In genomic region chr15:31403606-31404005, GRCh38 we compare ENCODE assay signal across 27 cellular contexts.
DNase-seq lines count a peak whose midpoint lies in the region; ATAC-seq, FAIRE-seq and TF ChIP-seq lines count a peak whose summit lies in the region.
"Had no signal": no experiment of that assay in that cellular context is flagged by ENCODE, and none has a peak within 500 bp of the region (broad histone marks: within the 10 kb centered on the region; RNA-seq: fewer than 3 reads in every experiment).

No MANE protein-coding gene starts in this region.

- no peak for TF ChIP-seq POLR2A in body of pancreas (IDR thresholded peaks at IDR 0.05)

- FAIRE-seq in astrocyte (lab: Jason Lieb, UNC) = peak; percentile 20

- H3K27ac ChIP-seq in ACC112 (ENCODE audit: low read depth, low read length) (peak overlapping the region; percentile 95), astrocyte (ENCODE audit: low read depth, low read length) (peak overlapping the region; percentile 25), body of pancreas (no peak overlapping the region)
- H3K27ac ChIP-seq: KMS-11, parathyroid adenoma, sigmoid colon had no signal

- 94% methylated on average over 5 of the region's 5 CpGs for WGBS in body of pancreas, 2 donors

- peak overlapping the region; percentile 15; the same call in 1 of the 2 replicates for H3K4me3 ChIP-seq in ACC112 (ENCODE audit: low read depth, low read length)
- no peak overlapping the region for H3K4me3 ChIP-seq in astrocyte (ENCODE audit: insufficient read depth, low read depth, low read length)
- H3K4me3 ChIP-seq in fibroblast of villous mesenchyme (ENCODE audit: low read depth, low read length) = no peak overlapping the region
- no peak overlapping the region for H3K4me3 ChIP-seq in body of pancreas
- H3K4me3 ChIP-seq: sigmoid colon, uterus had no signal

- no peaks in the 10 kb centered on the region for H3K79me2 ChIP-seq in ACC112 (ENCODE audit: control insufficient read depth, insufficient read depth, low read length, unreplicated experiment)
- H3K79me2 ChIP-seq in astrocyte (ENCODE audit: insufficient read depth, low read length) = no peaks in the 10 kb centered on the region
- H3K79me2 ChIP-seq: parathyroid adenoma had no signal

- H3K9ac ChIP-seq in astrocyte (ENCODE audit: low read length) = peak overlapping the region; percentile 32
- H3K9ac ChIP-seq: KMS-11, parathyroid adenoma had no signal

- H3K4me3 Mint-ChIP-seq in astrocyte (ENCODE audit: unreplicated experiment) = no peak overlapping the region
- H3K4me3 Mint-ChIP-seq in activated T-helper 1 cell treated with anti-CD3 and anti-CD28 coated beads, Interleukin-12 subunit alpha, Interleukin-12 subunit beta, Interleukin-2, Interleukin-4 antibody, amounts not matched to agents 30 ng/mL and 10 ng/mL and 1 ng/mL, durations not matched to agents 14 hours and 24 hours and 36 hours = no peak overlapping the region
- H3K4me3 Mint-ChIP-seq: CD4-positive, alpha-beta T cell; naive thymus-derived CD4-positive, alpha-beta T cell had no signal

- H3K27me3 Mint-ChIP-seq in astrocyte (ENCODE audit: low read depth, unreplicated experiment) = peaks cover 14% of the 10 kb centered on the region
- H3K27me3 Mint-ChIP-seq in activated T-helper 1 cell treated with anti-CD3 and anti-CD28 coated beads, Interleukin-12 subunit alpha, Interleukin-12 subunit beta, Interleukin-2, Interleukin-4 antibody, amounts not matched to agents 30 ng/mL and 10 ng/mL and 1 ng/mL, durations not matched to agents 14 hours and 24 hours and 36 hours (ENCODE audit: insufficient read depth) = peaks cover 2% of the 10 kb centered on the region
- H3K27me3 Mint-ChIP-seq: CD4-positive, alpha-beta T cell had no signal

- H3K27ac Mint-ChIP-seq in astrocyte (ENCODE audit: unreplicated experiment) = no peak overlapping the region
- no peak overlapping the region for H3K27ac Mint-ChIP-seq in activated T-helper 1 cell treated with anti-CD3 and anti-CD28 coated beads, Interleukin-12 subunit alpha, Interleukin-12 subunit beta, Interleukin-2, Interleukin-4 antibody, amounts not matched to agents 30 ng/mL and 10 ng/mL and 1 ng/mL, durations not matched to agents 14 hours and 24 hours and 36 hours
- H3K27ac Mint-ChIP-seq: CD4-positive, alpha-beta T cell had no signal

- peak overlapping the region; percentile 7 for H2AFZ ChIP-seq in ACC112 (ENCODE audit: low read length, unreplicated experiment)
- no peak overlapping the region for H2AFZ ChIP-seq in astrocyte (ENCODE audit: low read depth, low read length)
- H2AFZ ChIP-seq: parathyroid adenoma had no signal

- peaks cover 12% of the 10 kb centered on the region for H3K9me3 Mint-ChIP-seq in astrocyte (ENCODE audit: unreplicated experiment)
- peaks cover 22% of the 10 kb centered on the region for H3K9me3 Mint-ChIP-seq in activated T-helper 1 cell treated with anti-CD3 and anti-CD28 coated beads, Interleukin-12 subunit alpha, Interleukin-12 subunit beta, Interleukin-2, Interleukin-4 antibody, amounts not matched to agents 30 ng/mL and 10 ng/mL and 1 ng/mL, durations not matched to agents 14 hours and 24 hours and 36 hours

- H4K20me1 ChIP-seq in astrocyte (ENCODE audit: insufficient read depth, low read length) = no peaks in the 10 kb centered on the region

- H3K27me3 ChIP-seq in ACC112 (ENCODE audit: insufficient read depth, low read length) (no peaks in the 10 kb centered on the region), astrocyte (ENCODE audit: insufficient read depth, low read length) (no peaks in the 10 kb centered on the region), body of pancreas (no peaks in the 10 kb centered on the region)
- H3K27me3 ChIP-seq: sigmoid colon, uterus had no signal

- peak overlapping the region; percentile 53 for H3K4me2 ChIP-seq in astrocyte (ENCODE audit: low read length)
- H3K4me2 ChIP-seq: KMS-11 had no signal

- ATAC-seq in GM21825 (IDR thresholded peaks at IDR 0.05; ENCODE audit: unreplicated experiment) (no peak), body of pancreas (no peak)
- ATAC-seq: naive thymus-derived CD4-positive, alpha-beta T cell had no signal

- H3K36me3 Mint-ChIP-seq in astrocyte (ENCODE audit: low read depth, unreplicated experiment) = no peaks in the 10 kb centered on the region
- peaks cover 11% of the 10 kb centered on the region for H3K36me3 Mint-ChIP-seq in activated T-helper 1 cell treated with anti-CD3 and anti-CD28 coated beads, Interleukin-12 subunit alpha, Interleukin-12 subunit beta, Interleukin-2, Interleukin-4 antibody, amounts not matched to agents 30 ng/mL and 10 ng/mL and 1 ng/mL, durations not matched to agents 14 hours and 24 hours and 36 hours (ENCODE audit: low read depth)

- DNase-seq in ELR (ENCODE audit: low read depth) (peak; percentile 36), astrocyte (ENCODE audit: low read depth) (no peak), fibroblast of villous mesenchyme (ENCODE audit: low read depth) (peak; percentile 45), body of pancreas (no peak), T-helper 1 cell (no peak)
- no peak for DNase-seq in activated T-helper 1 cell treated with anti-CD3 and anti-CD28 coated beads, Interleukin-12 subunit alpha, Interleukin-12 subunit beta, Interleukin-2, Interleukin-4 antibody, amounts not matched to agents 30 ng/mL and 10 ng/mL and 1 ng/mL, durations not matched to agents 14 hours and 24 hours and 36 hours (ENCODE audit: low spot score)
- DNase-seq: activated CD4-positive, alpha-beta T cell treated with anti-CD3 and anti-CD28 coated beads for 1 hour; activated naive CD4-positive, alpha-beta T cell treated with Interleukin-2 at 50 U/mL for 16 hours; activated T-cell treated with anti-CD3 and anti-CD28 coated beads, Interleukin-2, amount 50 U/mL, for 1 hour; anterior cingulate cortex; CD4-positive, alpha-beta T cell; effector CD8-positive, alpha-beta T cell; GDM1; head of caudate nucleus; left cardiac atrium; naive thymus-derived CD4-positive, alpha-beta T cell; NCI-H1694 treated with DMSO at 0.1 percent for 48 hours; NCI-H226; OCI-M1; Right ventricle myocardium superior; sigmoid colon; SW 1271; uterus had no signal

- TF ChIP-seq CTCF in astrocyte (IDR thresholded peaks at IDR 0.05; ENCODE audit: insufficient read depth, low read depth, low read length) = no peak
- no peak for TF ChIP-seq CTCF in fibroblast of villous mesenchyme (IDR thresholded peaks at IDR 0.05; ENCODE audit: insufficient read depth, low read depth, low read length)
- no peak for TF ChIP-seq CTCF in body of pancreas (IDR thresholded peaks at IDR 0.05)

- H3K9me3 ChIP-seq in astrocyte (ENCODE audit: insufficient read depth, low read depth, low read length) (peaks cover 4% of the 10 kb centered on the region), body of pancreas (no peaks in the 10 kb centered on the region)
- H3K9me3 ChIP-seq: uterus had no signal

- peaks cover 4% of the 10 kb centered on the region; the same call in 1 of the 2 replicates for H3K36me3 ChIP-seq in ACC112 (ENCODE audit: insufficient read depth, low read length)
- no peaks in the 10 kb centered on the region for H3K36me3 ChIP-seq in astrocyte (ENCODE audit: insufficient read depth, low read length)
- H3K36me3 ChIP-seq in body of pancreas (replicated peaks in 1 of 2; ENCODE audit: insufficient read depth in 1 of 2, low read depth in 2 of 2) = no peaks in the 10 kb centered on the region
- H3K36me3 ChIP-seq: sigmoid colon, uterus had no signal

- intact Hi-C loops in body of pancreas (cut with DNase I) = loop anchor here (10.0 kb wide), 1 partner anchor 81 kb away; no protein-coding TSS in a partner anchor
- intact Hi-C loops in activated T-helper 1 cell treated with anti-CD3 and anti-CD28 coated beads, Interleukin-12 subunit alpha, Interleukin-12 subunit beta, Interleukin-2, Interleukin-4 antibody, amounts not matched to agents 30 ng/mL and 10 ng/mL and 1 ng/mL, durations not matched to agents 14 hours and 24 hours and 36 hours (cut with micrococcal nuclease) = no loop called here

- peaks cover 12% of the 10 kb centered on the region for H3K4me1 Mint-ChIP-seq in astrocyte (ENCODE audit: low read depth, unreplicated experiment)
- H3K4me1 Mint-ChIP-seq in activated T-helper 1 cell treated with anti-CD3 and anti-CD28 coated beads, Interleukin-12 subunit alpha, Interleukin-12 subunit beta, Interleukin-2, Interleukin-4 antibody, amounts not matched to agents 30 ng/mL and 10 ng/mL and 1 ng/mL, durations not matched to agents 14 hours and 24 hours and 36 hours (ENCODE audit: low read depth) = peaks cover 44% of the 10 kb centered on the region

- H3K4me1 ChIP-seq in ACC112 (ENCODE audit: control insufficient read depth, insufficient read depth, low read length, unreplicated experiment) = peaks cover 57% of the 10 kb centered on the region
- peaks cover 26% of the 10 kb centered on the region for H3K4me1 ChIP-seq in astrocyte (ENCODE audit: insufficient read depth, low read length)
- no peaks in the 10 kb centered on the region for H3K4me1 ChIP-seq in body of pancreas
- H3K4me1 ChIP-seq: parathyroid adenoma, uterus had no signal

Comparison
In these comparisons a context has a peak if more than half of its experiments do, and no peak if none do; other contexts are left out.
1. H3K27ac ChIP-seq: peak in ACC112 (single experiment) and astrocyte (single experiment); none in body of pancreas (0 of 4).
2. DNase-seq: peak in ELR (single experiment) and fibroblast of villous mesenchyme (single experiment); none in astrocyte (single experiment), body of pancreas (0 of 4), activated T-helper 1 cell treated with anti-CD3 and anti-CD28 coated beads, Interleukin-12 subunit alpha, Interleukin-12 subunit beta, Interleukin-2, Interleukin-4 antibody, amounts not matched to agents 30 ng/mL and 10 ng/mL and 1 ng/mL, durations not matched to agents 14 hours and 24 hours and 36 hours (single experiment) and T-helper 1 cell (0 of 5).